ENCODE assay signal across 17 cellular contexts in the genomic region with DNA sequence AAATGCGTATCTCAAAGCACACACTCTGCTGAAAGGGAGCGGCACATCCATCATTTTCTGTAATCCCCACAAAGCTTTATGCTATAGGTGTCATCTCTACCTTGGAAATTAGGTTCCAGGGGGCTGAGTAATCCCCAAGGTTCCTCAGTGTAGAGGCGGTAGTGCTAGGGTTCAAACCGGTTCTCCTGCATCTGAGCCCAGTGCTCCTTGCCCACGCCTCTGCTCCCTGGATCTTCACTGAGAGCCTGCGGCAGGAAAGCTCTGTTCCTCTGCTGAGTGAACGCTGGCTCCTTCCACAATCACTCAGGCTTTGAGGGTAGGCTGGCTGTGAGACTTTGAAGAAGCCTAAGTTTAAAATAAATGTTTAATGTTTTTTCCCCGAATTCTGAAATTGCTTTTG.
"Had no signal": no experiment of that assay in that cellular context is flagged by ENCODE, and none has a peak within 500 bp of the region (broad histone marks: within the 10 kb centered on the region; RNA-seq: fewer than 3 reads in every experiment).

No MANE protein-coding gene starts in this region.

- DNase-seq: activated CD4-positive, alpha-beta T cell treated with anti-CD3 and anti-CD28 coated beads, Interleukin-2, amount 50 U/mL, for 1 hour; activated CD8-positive, alpha-beta memory T cell treated with anti-CD3 and anti-CD28 coated beads for 24 hours; activated naive CD8-positive, alpha-beta T cell treated with anti-CD3 and anti-CD28 coated beads, Interleukin-2, amount 10 ng/mL, durations not matched to agents 7 days and 5 days; aorta; cerebellar nuclear complex; endodermal cell; kidney glomerular epithelial cell; pancreas; stimulated activated CD4-positive, alpha-beta T cell treated with anti-CD3 and anti-CD28 coated beads, Interleukin-2, amount 100 ng/mL, for 48 hours; stimulated activated naive B cell treated with anti-CD40 and anti-IgM and Interleukin-4, amounts not matched to agents 10 μg/mL and 1 μg/mL and 100 μg/mL, for 72 hours; T-cell; T-helper 9 cell; upper lobe of left lung had no signal

- H3K4me1 Mint-ChIP-seq: activated naive CD8-positive, alpha-beta T cell treated with anti-CD3 and anti-CD28 coated beads, Interleukin-2, amount 10 ng/mL, durations not matched to agents 7 days and 5 days had no signal

- H3K36me3 ChIP-seq: esophagus muscularis mucosa, pancreas, upper lobe of left lung had no signal

- H3K27ac ChIP-seq: esophagus muscularis mucosa, pancreas, SK-N-MC, upper lobe of left lung had no signal

- H3K4me1 ChIP-seq: upper lobe of left lung had no signal

- H3K9me3 ChIP-seq: esophagus muscularis mucosa, pancreas, upper lobe of left lung had no signal

- H3K4me3 ChIP-seq: esophagus muscularis mucosa, pancreas, SK-N-MC, upper lobe of left lung had no signal

- H3K27ac Mint-ChIP-seq: activated naive CD8-positive, alpha-beta T cell treated with anti-CD3 and anti-CD28 coated beads, Interleukin-2, amount 10 ng/mL, durations not matched to agents 7 days and 5 days; activated T-helper 1 cell treated with anti-CD3 and anti-CD28 coated beads, Interleukin-12 subunit alpha, Interleukin-12 subunit beta, Interleukin-2, Interleukin-4 antibody, amounts not matched to agents 30 ng/mL and 10 ng/mL and 1 ng/mL, durations not matched to agents 14 hours and 24 hours and 36 hours; dendritic cell treated with granulocyte-macrophage colony-stimulating factor and Interleukin-4, amounts not matched to agents 40 ng/mL and 50 ng/mL, for 4 days; endodermal cell; stimulated activated naive B cell treated with anti-CD40 and anti-IgM and Interleukin-4, amounts not matched to agents 10 μg/mL and 1 μg/mL and 100 μg/mL, for 72 hours; T-cell had no signal

- H3K36me3 Mint-ChIP-seq: activated naive CD8-positive, alpha-beta T cell treated with anti-CD3 and anti-CD28 coated beads, Interleukin-2, amount 10 ng/mL, durations not matched to agents 7 days and 5 days; stimulated activated naive B cell treated with anti-CD40 and anti-IgM and Interleukin-4, amounts not matched to agents 10 μg/mL and 1 μg/mL and 100 μg/mL, for 72 hours; T-cell had no signal

- H3K27me3 ChIP-seq: esophagus muscularis mucosa, pancreas, upper lobe of left lung had no signal

- H3K27me3 Mint-ChIP-seq: T-cell had no signal

- H3K4me3 Mint-ChIP-seq: activated naive CD8-positive, alpha-beta T cell treated with anti-CD3 and anti-CD28 coated beads, Interleukin-2, amount 10 ng/mL, durations not matched to agents 7 days and 5 days; activated T-helper 1 cell treated with anti-CD3 and anti-CD28 coated beads, Interleukin-12 subunit alpha, Interleukin-12 subunit beta, Interleukin-2, Interleukin-4 antibody, amounts not matched to agents 30 ng/mL and 10 ng/mL and 1 ng/mL, durations not matched to agents 14 hours and 24 hours and 36 hours; dendritic cell treated with granulocyte-macrophage colony-stimulating factor and Interleukin-4, amounts not matched to agents 40 ng/mL and 50 ng/mL, for 4 days; endodermal cell; stimulated activated naive B cell treated with anti-CD40 and anti-IgM and Interleukin-4, amounts not matched to agents 10 μg/mL and 1 μg/mL and 100 μg/mL, for 72 hours; T-cell had no signal

- H3K9me3 Mint-ChIP-seq: activated naive CD8-positive, alpha-beta T cell treated with anti-CD3 and anti-CD28 coated beads, Interleukin-2, amount 10 ng/mL, durations not matched to agents 7 days and 5 days; activated T-helper 1 cell treated with anti-CD3 and anti-CD28 coated beads, Interleukin-12 subunit alpha, Interleukin-12 subunit beta, Interleukin-2, Interleukin-4 antibody, amounts not matched to agents 30 ng/mL and 10 ng/mL and 1 ng/mL, durations not matched to agents 14 hours and 24 hours and 36 hours; dendritic cell treated with granulocyte-macrophage colony-stimulating factor and Interleukin-4, amounts not matched to agents 40 ng/mL and 50 ng/mL, for 4 days; T-cell had no signal
